ENCODE assay signal across 8 cellular contexts in the genomic region with DNA sequence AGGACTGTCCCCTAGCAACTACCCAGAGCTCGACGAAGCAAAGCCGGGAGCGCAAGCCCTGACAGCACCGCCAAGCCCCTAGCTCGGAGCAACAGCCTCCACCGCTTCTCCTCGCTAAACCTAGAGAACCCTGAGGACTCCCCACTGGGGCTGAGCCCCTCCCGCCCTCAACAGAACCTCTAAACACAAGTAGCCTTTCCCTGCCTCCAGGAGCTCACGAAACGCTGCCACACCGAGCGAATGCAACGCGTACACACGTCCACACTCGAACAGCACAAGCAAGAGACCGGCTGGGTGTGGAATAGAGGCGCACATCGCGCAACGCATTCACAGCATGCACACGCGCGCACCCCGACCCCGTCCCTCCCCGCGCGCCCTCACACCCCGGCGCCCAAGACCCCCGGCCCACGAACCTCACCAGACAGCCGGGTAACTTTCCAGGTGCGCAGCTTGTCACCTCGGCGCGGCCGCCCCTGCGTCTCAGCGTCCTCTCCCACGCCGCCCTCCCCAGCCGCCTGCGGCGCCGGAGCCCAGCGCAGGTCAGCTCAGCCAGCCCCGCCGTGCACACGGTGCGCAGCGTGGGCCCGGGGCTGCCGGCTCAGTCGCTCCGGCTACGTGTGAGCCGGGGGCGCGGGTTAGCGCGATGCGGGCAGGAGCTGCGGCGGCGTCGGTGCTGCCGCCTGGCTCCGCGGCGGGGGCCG. TPM values are rescaled to one million over a fixed set of nuclear protein-coding genes. Genes with fewer than 3 reads are reported as not detected.
DNase-seq lines count a peak whose midpoint lies in the region; ATAC-seq and TF ChIP-seq lines count a peak whose summit lies in the region.

No MANE protein-coding gene starts in this region.

- CTCF ChIA-PET in activated CD4-positive, alpha-beta memory T cell treated with anti-CD3 and anti-CD28 coated beads, Interleukin-2, amount 10 ng/mL, durations not matched to agents 7 days and 5 days (lab: Charles Lee) = interaction anchor here (0.7 kb wide), 1 partner anchor 150 kb away, joined by 3 read pairs; no protein-coding TSS in a partner anchor

- POLR2A ChIA-PET in activated CD4-positive, alpha-beta memory T cell treated with anti-CD3 and anti-CD28 coated beads, Interleukin-2, amount 10 ng/mL, durations not matched to agents 7 days and 5 days (lab: Charles Lee) = interaction anchor here (0.6 kb wide), 1 partner anchor 14 kb away, joined by 3 read pairs; no protein-coding TSS in a partner anchor

- TF ChIP-seq CTCF in sigmoid colon (IDR thresholded peaks at IDR 0.05) = no peak

- WGBS in sigmoid colon, 2 donors = 2 to 3% methylated on average over 74 of the region's 74 CpGs

- H3K9me3 Mint-ChIP-seq in activated CD4-positive, alpha-beta memory T cell treated with anti-CD3 and anti-CD28 coated beads, Interleukin-2, amount 10 ng/mL, durations not matched to agents 7 days and 5 days = no peaks in the 10 kb centered on the region

- H3K4me3 ChIP-seq in sigmoid colon = peak overlapping the region; percentile 25 to 58 (median 54)

- H3K4me1 ChIP-seq in sigmoid colon = peaks cover 0 to 18% (median 15%) of the 10 kb centered on the region in 4 donors

- H3K27ac Mint-ChIP-seq in activated CD4-positive, alpha-beta memory T cell treated with anti-CD3 and anti-CD28 coated beads, Interleukin-2, amount 10 ng/mL, durations not matched to agents 7 days and 5 days = no peak overlapping the region

- TF ChIP-seq EP300 in sigmoid colon (IDR thresholded peaks at IDR 0.05) = no peak

- DNase-seq in NCI-H2107 (lab: John Stamatoyannopoulos, UW) = peak; percentile 2
- DNase-seq in NCI-H2107 treated with DMSO at 0.1 percent for 48 hours (lab: John Stamatoyannopoulos, UW; ENCODE audit: unreplicated experiment) = no peak
- DNase-seq in activated CD4-positive, alpha-beta memory T cell treated with anti-CD3 and anti-CD28 coated beads, Interleukin-2, amount 10 ng/mL, durations not matched to agents 7 days and 5 days = no peak
- DNase-seq in left ventricle myocardium superior = peak; percentile 28
- no peak for DNase-seq in sigmoid colon
- DNase-seq in cerebellum (ENCODE audit: low spot score) = no peak
- no peak for DNase-seq in NCI-H2081 treated with DMSO at 0.1 percent for 48 hours (lab: John Stamatoyannopoulos, UW)

- no peak for TF ChIP-seq POLR2A in sigmoid colon (IDR thresholded peaks at IDR 0.05)

- H3K27me3 Mint-ChIP-seq in activated CD4-positive, alpha-beta memory T cell treated with anti-CD3 and anti-CD28 coated beads, Interleukin-2, amount 10 ng/mL, durations not matched to agents 7 days and 5 days = peaks cover 29% of the 10 kb centered on the region

- H3K4me1 Mint-ChIP-seq in activated CD4-positive, alpha-beta memory T cell treated with anti-CD3 and anti-CD28 coated beads, Interleukin-2, amount 10 ng/mL, durations not matched to agents 7 days and 5 days = peaks cover 11% of the 10 kb centered on the region

- peak overlapping the region in 3 of 4 donors; percentile 31 to 89 (median 43) for H3K27ac ChIP-seq in sigmoid colon

- intact Hi-C loops in left ventricle myocardium superior (cut with micrococcal nuclease) (no loop called here), sigmoid colon (cut with DNase I) (no loop called here)

- H3K27me3 ChIP-seq in sigmoid colon = peaks cover 0 to 16% (median 8%) of the 10 kb centered on the region in 3 donors

- ATAC-seq in left ventricle myocardium superior (peak; percentile 37), GM18511 (IDR thresholded peaks at IDR 0.05; ENCODE audit: unreplicated experiment) (no peak)

- H3K4me3 Mint-ChIP-seq in activated CD4-positive, alpha-beta memory T cell treated with anti-CD3 and anti-CD28 coated beads, Interleukin-2, amount 10 ng/mL, durations not matched to agents 7 days and 5 days = peak overlapping the region; percentile 64

- H3K36me3 ChIP-seq in sigmoid colon = no peaks in the 10 kb centered on the region

- no peaks in the 10 kb centered on the region for H3K36me3 Mint-ChIP-seq in activated CD4-positive, alpha-beta memory T cell treated with anti-CD3 and anti-CD28 coated beads, Interleukin-2, amount 10 ng/mL, durations not matched to agents 7 days and 5 days (ENCODE audit: low read depth)

- H3K9me3 ChIP-seq in sigmoid colon = no peaks in the 10 kb centered on the region

RNA-seq across cellular contexts. Expression of a gene that starts 0.4 kb away (rescaled TPM):
- total RNA-seq in activated CD4-positive, alpha-beta memory T cell treated with anti-CD3 and anti-CD28 coated beads, Interleukin-2, amount 10 ng/mL, durations not matched to agents 7 days and 5 days = under 1 TPM; 0.60 to 0.63 TPM
- total RNA-seq in left ventricle myocardium superior (0.17 TPM), sigmoid colon (10 to 100 TPM in 1 of 4 donors, 1 to 10 TPM in 3; 2.3 to 10.8 (median 2.5) TPM), cerebellum (2.3 TPM)
- 10 to 100 TPM in 2 of 3 donors, 1 to 10 TPM in 1; 1.2 to 19.9 (median 16.2) TPM for polyA plus RNA-seq in sigmoid colon

Comparison
In these comparisons a context has a peak if more than half of its experiments do, and no peak if none do; other contexts are left out.
1. DNase-seq: peak in NCI-H2107 (single experiment) and left ventricle myocardium superior (single experiment); none in NCI-H2107 treated with DMSO at 0.1 percent for 48 hours (single experiment), activated CD4-positive, alpha-beta memory T cell treated with anti-CD3 and anti-CD28 coated beads, Interleukin-2, amount 10 ng/mL, durations not matched to agents 7 days and 5 days (single experiment), sigmoid colon (single experiment), cerebellum (single experiment) and NCI-H2081 treated with DMSO at 0.1 percent for 48 hours (single experiment).